ENCODE assay signal across 2 cellular contexts in the genomic region with DNA sequence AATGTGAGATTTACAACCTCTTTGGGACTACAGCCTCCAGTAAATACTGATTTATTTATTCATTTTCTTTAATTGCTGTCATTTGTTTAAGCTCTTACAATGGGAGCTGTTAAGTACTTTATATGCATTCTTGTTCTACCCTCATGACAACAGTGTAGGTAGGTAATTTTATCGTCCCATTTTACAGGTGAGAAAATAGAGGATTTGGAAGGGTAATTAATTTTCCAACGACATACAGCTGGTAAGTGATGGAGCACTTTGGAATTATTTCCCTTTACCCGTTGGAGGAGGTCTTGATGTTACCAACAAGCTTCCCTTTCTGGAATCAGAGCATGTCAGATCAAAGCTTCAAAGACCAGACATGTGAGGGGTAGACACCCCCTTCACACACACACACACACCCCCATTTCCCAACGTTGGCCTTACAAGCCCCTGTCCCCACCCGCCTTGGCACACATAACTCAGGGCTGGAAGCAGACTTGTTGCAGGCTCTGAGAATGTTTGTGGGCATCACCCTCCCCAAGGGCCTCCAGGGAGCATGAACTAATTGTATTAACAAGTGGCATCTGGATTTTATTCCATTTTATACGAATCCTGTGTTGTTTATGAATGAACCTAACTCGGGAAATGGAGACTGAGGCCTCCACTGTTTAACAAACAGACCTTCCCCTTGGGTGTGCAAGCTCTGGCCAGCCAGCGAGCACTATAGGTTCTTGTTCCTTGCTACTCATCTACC.
A peak's percentile ranks its signal among the peaks of the same experiment; 100 is the strongest.
TF ChIP-seq lines count a peak whose summit lies in the region.

No MANE protein-coding gene starts in this region.

TF ChIP-seq in IMR-90, 13 proteins besides CTCF, POLR2A, EP300 and RAD21:
- TF ChIP-seq, protein P1, sequence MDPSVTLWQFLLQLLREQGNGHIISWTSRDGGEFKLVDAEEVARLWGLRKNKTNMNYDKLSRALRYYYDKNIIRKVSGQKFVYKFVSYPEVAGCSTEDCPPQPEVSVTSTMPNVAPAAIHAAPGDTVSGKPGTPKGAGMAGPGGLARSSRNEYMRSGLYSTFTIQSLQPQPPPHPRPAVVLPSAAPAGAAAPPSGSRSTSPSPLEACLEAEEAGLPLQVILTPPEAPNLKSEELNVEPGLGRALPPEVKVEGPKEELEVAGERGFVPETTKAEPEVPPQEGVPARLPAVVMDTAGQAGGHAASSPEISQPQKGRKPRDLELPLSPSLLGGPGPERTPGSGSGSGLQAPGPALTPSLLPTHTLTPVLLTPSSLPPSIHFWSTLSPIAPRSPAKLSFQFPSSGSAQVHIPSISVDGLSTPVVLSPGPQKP (IDR thresholded peaks at IDR 0.05; ENCODE audit: borderline replicate concordance, low read depth, low read length) = no peak
- TF ChIP-seq FOS (IDR thresholded peaks at IDR 0.05; ENCODE audit: low read depth, low read length) (no peak), MAFK (IDR thresholded peaks at IDR 0.05; ENCODE audit: low read depth, low read length) (no peak), MXI1 (IDR thresholded peaks at IDR 0.05; ENCODE audit: borderline replicate concordance, low read depth, low read length) (no peak), RCOR1 (IDR thresholded peaks at IDR 0.05; ENCODE audit: insufficient replicate concordance, low read length) (no peak), RFX5 (IDR thresholded peaks at IDR 0.05; ENCODE audit: low read depth, low read length) (no peak), BHLHE40 (IDR thresholded peaks at IDR 0.05; ENCODE audit: low read depth, low read length) (no peak), CEBPB (IDR thresholded peaks at IDR 0.05; ENCODE audit: low read depth, low read length) (no peak), MAZ (IDR thresholded peaks at IDR 0.05; ENCODE audit: borderline replicate concordance, low read depth, low read length) (no peak), NFE2L2 (IDR thresholded peaks at IDR 0.05; ENCODE audit: low read depth, low read length) (no peak), CHD1 (IDR thresholded peaks at IDR 0.05; ENCODE audit: low read depth, low read length) (no peak), SMC3 (IDR thresholded peaks at IDR 0.05; ENCODE audit: low read depth, low read length) (no peak)
- TF ChIP-seq, protein P2, sequence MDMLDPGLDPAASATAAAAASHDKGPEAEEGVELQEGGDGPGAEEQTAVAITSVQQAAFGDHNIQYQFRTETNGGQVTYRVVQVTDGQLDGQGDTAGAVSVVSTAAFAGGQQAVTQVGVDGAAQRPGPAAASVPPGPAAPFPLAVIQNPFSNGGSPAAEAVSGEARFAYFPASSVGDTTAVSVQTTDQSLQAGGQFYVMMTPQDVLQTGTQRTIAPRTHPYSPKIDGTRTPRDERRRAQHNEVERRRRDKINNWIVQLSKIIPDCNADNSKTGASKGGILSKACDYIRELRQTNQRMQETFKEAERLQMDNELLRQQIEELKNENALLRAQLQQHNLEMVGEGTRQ (IDR thresholded peaks at IDR 0.05; ENCODE audit: low read depth, low read length) = no peak
TF ChIP-seq in IMR-90: peak in this region for 0.

TF ChIP-seq in SK-N-SH, 30 proteins besides CTCF, POLR2A, EP300 and RAD21:
- TF ChIP-seq ELF1 (IDR thresholded peaks at IDR 0.05) (no peak), RFX5 (IDR thresholded peaks at IDR 0.05; ENCODE audit: low read length) (0 out of 2 replicates have a peak, but pooled peaks have one; percentile 22), EZH2phosphoT487 (IDR thresholded peaks at IDR 0.05; ENCODE audit: borderline replicate concordance, low read depth) (no peak), NFIC (IDR thresholded peaks at IDR 0.05; ENCODE audit: borderline replicate concordance) (no peak), RCOR1 (IDR thresholded peaks at IDR 0.05; ENCODE audit: low read length) (0 out of 2 replicates have a peak, but pooled peaks have one; percentile 41), FOXJ3 (CRISPR knock-in tag; IDR thresholded peaks at IDR 0.05) (0 out of 2 replicates have a peak, but pooled peaks have one; percentile 28), CHD2 (IDR thresholded peaks at IDR 0.05; ENCODE audit: low read length, partially characterized antibody) (peak; percentile 29), SMC3 (IDR thresholded peaks at IDR 0.05; ENCODE audit: low read depth, low read length) (no peak; the same call in 1 of the 2 replicates)
TF ChIP-seq in SK-N-SH: peak in this region for 4.
